14 cellular contexts compared by ENCODE assay signal in the genomic region with DNA sequence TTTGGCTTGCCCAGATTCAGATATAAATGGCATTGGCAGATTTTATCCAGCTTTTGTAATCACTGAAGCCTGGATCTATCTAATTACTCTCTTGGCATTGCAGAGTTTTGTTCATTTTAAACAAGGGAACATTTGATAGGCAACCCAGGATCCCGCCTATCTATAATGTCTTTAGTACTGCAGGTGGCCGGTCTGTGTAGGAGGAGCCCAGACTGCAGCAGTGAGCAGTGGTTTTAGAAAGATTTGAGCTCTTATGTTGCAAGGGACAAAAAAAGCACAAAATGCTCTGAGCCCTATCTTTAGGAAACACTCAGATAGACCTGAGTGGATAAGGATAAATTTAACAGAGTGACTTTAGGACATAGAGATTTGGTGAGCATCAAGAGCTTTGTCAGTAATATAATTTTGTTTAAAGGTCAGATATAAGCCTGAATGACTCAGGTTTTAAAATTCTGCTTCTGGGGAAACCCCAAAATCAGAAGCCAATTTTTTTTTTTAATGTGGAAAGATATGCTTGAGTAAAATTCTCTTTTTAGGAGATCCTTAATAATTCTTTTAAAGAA.
"Had no signal": no experiment of that assay in that cellular context is flagged by ENCODE, and none has a peak within 500 bp of the region (broad histone marks: within the 10 kb centered on the region; RNA-seq: fewer than 3 reads in every experiment).

No MANE protein-coding gene starts in this region.

- H3K36me3 Mint-ChIP-seq: immature natural killer cell; naive thymus-derived CD8-positive, alpha-beta T cell had no signal

- H3K9ac ChIP-seq: parathyroid adenoma had no signal

- H3K9me3 ChIP-seq: sigmoid colon, tibial artery had no signal

- H3K4me3 Mint-ChIP-seq: activated CD4-positive, alpha-beta T cell treated with anti-CD3 and anti-CD28 coated beads, Interleukin-2, amount 10 ng/mL, durations not matched to agents 7 days and 5 days; activated CD8-positive, alpha-beta T cell treated with anti-CD3 and anti-CD28 coated beads, Interleukin-2, amount 10 ng/mL, durations not matched to agents 7 days and 5 days; activated naive CD4-positive, alpha-beta T cell treated with anti-CD3 and anti-CD28 coated beads for 36 hours; activated T-cell treated with anti-CD3 and anti-CD28 coated beads, Interleukin-2, amount 50 U/mL, for 4 hours; immature natural killer cell; naive thymus-derived CD8-positive, alpha-beta T cell had no signal

- H2AFZ ChIP-seq: parathyroid adenoma had no signal

- H3K4me3 ChIP-seq: sigmoid colon, tibial artery had no signal

- H3K4me1 Mint-ChIP-seq: activated CD4-positive, alpha-beta T cell treated with anti-CD3 and anti-CD28 coated beads, Interleukin-2, amount 10 ng/mL, durations not matched to agents 7 days and 5 days; immature natural killer cell; naive thymus-derived CD8-positive, alpha-beta T cell had no signal

- H3K4me1 ChIP-seq: parathyroid adenoma, tibial artery had no signal

- DNase-seq: activated CD4-positive, alpha-beta T cell treated with anti-CD3 and anti-CD28 coated beads, Interleukin-2, amount 10 ng/mL, durations not matched to agents 7 days and 5 days; activated CD8-positive, alpha-beta T cell treated with anti-CD3 and anti-CD28 coated beads, Interleukin-2, amount 10 ng/mL, durations not matched to agents 7 days and 5 days; activated naive CD4-positive, alpha-beta T cell treated with anti-CD3 and anti-CD28 coated beads for 36 hours; activated T-cell treated with anti-CD3 and anti-CD28 coated beads, Interleukin-2, amount 50 U/mL, for 4 hours; central memory CD4-positive, alpha-beta T cell; immature natural killer cell; mesendoderm; naive thymus-derived CD8-positive, alpha-beta T cell; sigmoid colon; stimulated activated naive CD4-positive, alpha-beta T cell; T-helper 1 cell; T1000; tibial artery had no signal

- H3K27me3 ChIP-seq: sigmoid colon, tibial artery had no signal

- H3K27ac ChIP-seq: parathyroid adenoma, sigmoid colon, tibial artery had no signal

- H3K9me3 Mint-ChIP-seq: activated CD4-positive, alpha-beta T cell treated with anti-CD3 and anti-CD28 coated beads, Interleukin-2, amount 10 ng/mL, durations not matched to agents 7 days and 5 days; activated naive CD4-positive, alpha-beta T cell treated with anti-CD3 and anti-CD28 coated beads for 36 hours; activated T-cell treated with anti-CD3 and anti-CD28 coated beads, Interleukin-2, amount 50 U/mL, for 4 hours had no signal

- ATAC-seq: activated CD8-positive, alpha-beta T cell treated with anti-CD3 and anti-CD28 coated beads, Interleukin-2, amount 10 ng/mL, durations not matched to agents 7 days and 5 days; activated T-cell treated with anti-CD3 and anti-CD28 coated beads, Interleukin-2, amount 50 U/mL, for 4 hours; naive thymus-derived CD8-positive, alpha-beta T cell had no signal

- H3K27ac Mint-ChIP-seq: activated CD4-positive, alpha-beta T cell treated with anti-CD3 and anti-CD28 coated beads, Interleukin-2, amount 10 ng/mL, durations not matched to agents 7 days and 5 days; activated CD8-positive, alpha-beta T cell treated with anti-CD3 and anti-CD28 coated beads, Interleukin-2, amount 10 ng/mL, durations not matched to agents 7 days and 5 days; activated naive CD4-positive, alpha-beta T cell treated with anti-CD3 and anti-CD28 coated beads for 36 hours; immature natural killer cell; naive thymus-derived CD8-positive, alpha-beta T cell had no signal

- H3K27me3 Mint-ChIP-seq: activated CD4-positive, alpha-beta T cell treated with anti-CD3 and anti-CD28 coated beads, Interleukin-2, amount 10 ng/mL, durations not matched to agents 7 days and 5 days had no signal

- H3K36me3 ChIP-seq: sigmoid colon, tibial artery had no signal
